ENCODE assay signal across 25 cellular contexts in the genomic region with DNA sequence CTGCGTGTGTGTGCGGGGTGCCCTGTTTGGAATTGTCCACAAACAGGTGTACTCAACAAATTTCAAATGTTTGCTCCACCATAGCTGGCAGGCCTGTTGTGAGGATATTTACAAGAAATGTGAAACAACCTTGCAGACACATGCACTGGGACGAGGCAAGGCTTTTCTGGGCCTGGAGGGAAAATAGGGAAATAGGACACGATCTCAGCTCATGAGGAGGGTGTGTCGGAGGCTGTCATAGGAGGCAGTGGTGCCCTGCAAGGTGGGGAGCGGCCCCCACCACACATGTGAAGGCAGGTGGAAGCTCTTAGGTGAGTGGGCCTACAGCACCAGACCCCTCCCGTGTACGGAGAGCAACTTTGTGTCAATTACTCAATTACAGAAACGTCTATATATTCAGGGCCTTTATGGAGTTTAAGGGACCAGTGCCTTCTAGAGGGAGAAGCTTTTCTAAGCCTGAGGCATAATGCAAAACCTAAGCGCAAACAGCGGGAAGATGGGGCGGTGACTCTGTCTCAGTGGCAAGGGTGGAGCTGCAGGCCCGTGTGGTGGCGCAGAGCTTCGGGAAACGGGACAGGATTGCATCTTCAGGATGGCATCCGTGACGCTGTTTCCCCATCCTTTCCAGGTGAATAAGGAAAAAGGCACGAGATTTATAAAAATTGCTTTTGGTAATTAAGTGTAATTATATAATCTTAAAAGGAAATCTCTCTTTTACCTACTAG. TPM values are rescaled to one million over a fixed set of nuclear protein-coding genes. Genes with fewer than 3 reads are reported as not detected.
DNase-seq lines count a peak whose midpoint lies in the region; ATAC-seq and TF ChIP-seq lines count a peak whose summit lies in the region.
"Had no signal": no experiment of that assay in that cellular context is flagged by ENCODE, and none has a peak within 500 bp of the region (broad histone marks: within the 10 kb centered on the region; RNA-seq: fewer than 3 reads in every experiment).

No MANE protein-coding gene starts in this region.

- H3K18ac ChIP-seq in mesenchymal stem cell (ENCODE audit: low read depth in 1 of 2, low read length in 2 of 2) = no peak overlapping the region

- no peak overlapping the region for H4K91ac ChIP-seq in mesenchymal stem cell (ENCODE audit: low read length)

- H3K27ac Mint-ChIP-seq in activated naive CD4-positive, alpha-beta T cell treated with anti-CD3 and anti-CD28 coated beads, Interleukin-2, amount 10 ng/mL, durations not matched to agents 7 days and 5 days = peak overlapping the region; percentile 34
- H3K27ac Mint-ChIP-seq: HFFc6 had no signal

- H3K14ac ChIP-seq in mesenchymal stem cell (ENCODE audit: low read length in 2 of 2) = no peak overlapping the region

- no peak for DNase-seq in activated naive CD4-positive, alpha-beta T cell treated with anti-CD3 and anti-CD28 coated beads, Interleukin-2, amount 10 ng/mL, durations not matched to agents 7 days and 5 days
- no peak for DNase-seq in activated naive CD4-positive, alpha-beta T cell treated with Interleukin-2 at 50 U/mL for 16 hours
- peak; percentile 36 for DNase-seq in ecto neural progenitor cell (ENCODE audit: low spot score)
- no peak for DNase-seq in mesenchymal stem cell
- peak; percentile 52 to 72 for DNase-seq in vagina (ENCODE audit: extremely low spot score in 2 of 2)
- no peak for DNase-seq in brain microvascular endothelial cell
- DNase-seq: Caco-2; CD8-positive, alpha-beta T cell; GDM1; GOT3; HFFc6; IMR-90; MM.1S; NCI-H2029 treated with DMSO at 0.1 percent for 48 hours; NCI-H524; NCI-H748 treated with DMSO at 0.1 percent for 48 hours; NK-92 treated with Interleukin-12 subunit alpha and Interleukin-12 subunit beta, amount 100 ng/mL, for 24 hours; PC-9; SJCRH30 had no signal

- TF ChIP-seq POLR2A in vagina (IDR thresholded peaks at IDR 0.05) = no peak

- H3K4me1 Mint-ChIP-seq in activated naive CD4-positive, alpha-beta T cell treated with anti-CD3 and anti-CD28 coated beads, Interleukin-2, amount 10 ng/mL, durations not matched to agents 7 days and 5 days = peaks cover 26% of the 10 kb centered on the region

- CTCF ChIA-PET in activated naive CD4-positive, alpha-beta T cell treated with anti-CD3 and anti-CD28 coated beads, Interleukin-2, amount 10 ng/mL, durations not matched to agents 7 days and 5 days (lab: Charles Lee) = no interaction called here

- H2AFZ ChIP-seq in mesenchymal stem cell (ENCODE audit: low read depth, low read length) = no peak overlapping the region
- H2AFZ ChIP-seq: PC-9 had no signal

- H3K36me3 Mint-ChIP-seq in activated naive CD4-positive, alpha-beta T cell treated with anti-CD3 and anti-CD28 coated beads, Interleukin-2, amount 10 ng/mL, durations not matched to agents 7 days and 5 days = peaks cover 54% of the 10 kb centered on the region

- H3K9me3 ChIP-seq in mesenchymal stem cell (ENCODE audit: control insufficient read depth, low read length) (no peaks in the 10 kb centered on the region), vagina (no peaks in the 10 kb centered on the region)
- H3K9me3 ChIP-seq: Caco-2, HAP-1, SJCRH30 had no signal

- no peak for ATAC-seq in HG02763 (IDR thresholded peaks at IDR 0.05; ENCODE audit: unreplicated experiment)
- ATAC-seq: CD8-positive, alpha-beta T cell; Right ventricle myocardium inferior; SK-N-SH treated with all-trans-retinoic acid at 6 μM for 48 hours had no signal

- no peak overlapping the region for H2AK5ac ChIP-seq in mesenchymal stem cell (ENCODE audit: low read length, severe bottlenecking)

- in situ Hi-C loops in brain microvascular endothelial cell (cut with HindIII; ENCODE audit: low pct_ligation_motif_present, low sequenced_read_pairs) = no loop called here

- H3K23ac ChIP-seq in mesenchymal stem cell (ENCODE audit: low read length in 2 of 2) = no peak overlapping the region

- no peak overlapping the region for H2BK120ac ChIP-seq in mesenchymal stem cell (ENCODE audit: low read depth, low read length)

- H3K9ac ChIP-seq in mesenchymal stem cell (ENCODE audit: low read length) = no peak overlapping the region
- H3K9ac ChIP-seq: KMS-11 had no signal

- no peak overlapping the region for H3K4me3 ChIP-seq in mesenchymal stem cell (ENCODE audit: insufficient read depth in 1 of 2, low read depth in 1 of 2, low read length in 2 of 2)
- H3K4me3 ChIP-seq in vagina = no peak overlapping the region
- H3K4me3 ChIP-seq in brain microvascular endothelial cell (ENCODE audit: low read depth, low read length) = no peak overlapping the region
- H3K4me3 ChIP-seq: HAP-1, PC-9, SJCRH30 had no signal

- no peaks in the 10 kb centered on the region for H3K27me3 Mint-ChIP-seq in activated naive CD4-positive, alpha-beta T cell treated with anti-CD3 and anti-CD28 coated beads, Interleukin-2, amount 10 ng/mL, durations not matched to agents 7 days and 5 days

- intact Hi-C loops in vagina (cut with DNase I) = no loop called here

- H3K9me3 Mint-ChIP-seq in activated naive CD4-positive, alpha-beta T cell treated with anti-CD3 and anti-CD28 coated beads, Interleukin-2, amount 10 ng/mL, durations not matched to agents 7 days and 5 days = no peaks in the 10 kb centered on the region
- H3K9me3 Mint-ChIP-seq: CD8-positive, alpha-beta T cell had no signal

- H3K4ac ChIP-seq in mesenchymal stem cell (ENCODE audit: low read depth in 1 of 2, low read length in 2 of 2) = no peak overlapping the region

- no peak overlapping the region for H2BK12ac ChIP-seq in mesenchymal stem cell (ENCODE audit: low read length in 2 of 2)

- H3K27ac ChIP-seq in mesenchymal stem cell (ENCODE audit: low read length, poor library complexity, severe bottlenecking) (no peak overlapping the region), vagina (no peak overlapping the region), brain microvascular endothelial cell (no peak overlapping the region)
- H3K27ac ChIP-seq: C4-2B, KMS-11, PC-9 had no signal

- H3K36me3 ChIP-seq in mesenchymal stem cell (ENCODE audit: control insufficient read depth in 1 of 2, insufficient read depth in 2 of 2, low read depth in 1 of 2, low read length in 2 of 2) = peaks cover 0 to 3% of the 10 kb centered on the region in 2 experiments
- H3K36me3 ChIP-seq in vagina = no peaks in the 10 kb centered on the region
- no peaks in the 10 kb centered on the region for H3K36me3 ChIP-seq in brain microvascular endothelial cell (replicated peaks)
- H3K36me3 ChIP-seq: HAP-1, SJCRH30 had no signal

- no peaks in the 10 kb centered on the region for H3K4me1 ChIP-seq in mesenchymal stem cell (ENCODE audit: control insufficient read depth, insufficient read depth, low read depth, low read length)
- peaks cover 17% of the 10 kb centered on the region for H3K4me1 ChIP-seq in vagina
- H3K4me1 ChIP-seq: Caco-2, HAP-1 had no signal

- TF ChIP-seq CTCF in vagina (IDR thresholded peaks at IDR 0.05) (no peak), brain microvascular endothelial cell (IDR thresholded peaks at IDR 0.05; ENCODE audit: low read depth, low read length, missing control alignments) (no peak)

- no peak overlapping the region for H3K4me3 Mint-ChIP-seq in activated naive CD4-positive, alpha-beta T cell treated with anti-CD3 and anti-CD28 coated beads, Interleukin-2, amount 10 ng/mL, durations not matched to agents 7 days and 5 days
- H3K4me3 Mint-ChIP-seq: CD8-positive, alpha-beta T cell; HFFc6 had no signal

- H3K4me2 ChIP-seq in mesenchymal stem cell (ENCODE audit: low read length, poor library complexity, severe bottlenecking) = no peak overlapping the region
- H3K4me2 ChIP-seq: KMS-11, PC-9 had no signal

- 97% methylated on average over 16 of the region's 19 CpGs for WGBS in mesenchymal stem cell

- H3K27me3 ChIP-seq in mesenchymal stem cell (ENCODE audit: control insufficient read depth in 1 of 2, insufficient read depth in 1 of 2, low read length in 2 of 2) (no peaks in the 10 kb centered on the region), vagina (no peaks in the 10 kb centered on the region), brain microvascular endothelial cell (replicated peaks) (no peaks in the 10 kb centered on the region)
- H3K27me3 ChIP-seq: SJCRH30 had no signal

- no peaks in the 10 kb centered on the region for H3K79me1 ChIP-seq in mesenchymal stem cell (replicated peaks; ENCODE audit: low read length, poor library complexity, severe bottlenecking)

- H2BK5ac ChIP-seq in mesenchymal stem cell (ENCODE audit: low read depth, low read length, poor library complexity, severe bottlenecking) = no peak overlapping the region

- H4K8ac ChIP-seq in mesenchymal stem cell (ENCODE audit: low read length) = peak overlapping the region; percentile 12

- no peak overlapping the region for H2BK15ac ChIP-seq in mesenchymal stem cell (ENCODE audit: low read depth, poor library complexity, severe bottlenecking)

RNA-seq across cellular contexts. Expression of gene RNF144A, which starts 48.0 kb away (rescaled TPM):
- 9.0 TPM for polyA plus RNA-seq in mesenchymal stem cell (2013, experiment 1 of 2)
- 9.1 TPM for polyA plus RNA-seq in mesenchymal stem cell (2013, experiment 2 of 2)
- total RNA-seq in vagina = 17.2 TPM
- total RNA-seq: HFFc6 had no signal

Comparison
In these comparisons a context has a peak if more than half of its experiments do, and no peak if none do; other contexts are left out.
1. DNase-seq: peak in ecto neural progenitor cell (single experiment) and vagina (2 of 2); none in activated naive CD4-positive, alpha-beta T cell treated with anti-CD3 and anti-CD28 coated beads, Interleukin-2, amount 10 ng/mL, durations not matched to agents 7 days and 5 days (single experiment), activated naive CD4-positive, alpha-beta T cell treated with Interleukin-2 at 50 U/mL for 16 hours (single experiment), mesenchymal stem cell (single experiment) and brain microvascular endothelial cell (single experiment).